In the genomic region with DNA sequence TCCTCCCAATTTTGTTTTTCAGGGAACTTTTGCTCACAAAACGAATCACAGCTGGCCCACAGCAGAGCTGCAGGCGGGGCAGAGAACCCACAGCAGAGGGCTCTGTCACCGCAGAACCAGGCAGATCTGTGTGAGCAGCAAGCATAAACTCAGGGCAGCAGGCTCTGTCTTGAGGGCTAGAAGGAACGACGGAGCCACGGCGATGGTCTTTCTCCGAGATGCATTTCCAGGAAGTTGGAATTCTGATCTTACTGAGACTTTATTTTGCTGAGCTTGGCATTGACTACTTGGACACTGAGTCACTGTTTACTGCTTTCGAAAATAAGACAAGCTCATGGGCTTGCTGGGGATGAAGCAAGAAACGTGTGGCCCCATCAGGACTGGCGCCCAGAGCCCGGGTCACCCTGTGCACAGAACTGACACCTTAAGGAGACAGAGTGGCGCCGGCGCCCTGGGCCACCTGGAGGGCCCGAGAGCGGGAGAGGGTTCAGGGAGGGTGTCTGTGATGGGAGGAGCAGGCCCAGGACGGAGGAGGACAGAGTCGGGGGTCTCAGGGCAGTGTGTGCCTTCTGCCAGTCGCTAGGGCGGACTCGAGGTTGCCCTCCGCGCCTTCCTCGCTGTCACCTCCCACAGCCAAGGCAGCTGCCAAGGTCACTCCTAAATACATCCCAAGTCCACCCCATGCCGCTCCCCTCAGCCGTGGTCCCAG, we compare ENCODE assay signal across 18 cellular contexts.
DNase-seq lines count a peak whose midpoint lies in the region; ATAC-seq, FAIRE-seq and TF ChIP-seq lines count a peak whose summit lies in the region.
"Had no signal": no experiment of that assay in that cellular context is flagged by ENCODE, and none has a peak within 500 bp of the region (broad histone marks: within the 10 kb centered on the region; RNA-seq: fewer than 3 reads in every experiment).

No MANE protein-coding gene starts in this region.

- H3K36me3 Mint-ChIP-seq in glutamatergic neuron (ENCODE audit: unreplicated experiment): no peaks in the 10 kb centered on the region
- no peaks in the 10 kb centered on the region for H3K36me3 Mint-ChIP-seq in activated T-cell treated with anti-CD3 and anti-CD28 coated beads, Interleukin-2, amount 50 U/mL, for 4 hours (ENCODE audit: insufficient read depth)
- H3K36me3 Mint-ChIP-seq: brain, T-cell had no signal

- H3K36me3 ChIP-seq in osteoblast (ENCODE audit: insufficient read depth, low read length): no peaks in the 10 kb centered on the region
- H3K36me3 ChIP-seq in pancreas: no peaks in the 10 kb centered on the region
- H3K36me3 ChIP-seq: WERI-Rb-1 had no signal

- CTCF ChIA-PET in AG04449 (lab: Yijun Ruan, JAX): interaction anchor here (0.7 to 4.7 kb wide), 9 partner anchors 9 to 551 kb away, joined by 3 to 27 read pairs (median 10); no protein-coding TSS in a partner anchor

- WGBS in pancreas, 2 donors: 65 to 80% methylated on average over 27 of the region's 27 CpGs

- TF ChIP-seq CTCF in AG04449 (IDR thresholded peaks at IDR 0.05; ENCODE audit: insufficient read depth, low read length, missing control alignments) (peak; percentile 3), osteoblast (IDR thresholded peaks at IDR 0.05; ENCODE audit: extremely low read depth, low read depth, low read length) (no peak), pancreas (IDR thresholded peaks at IDR 0.05) (no peak), glutamatergic neuron (IDR thresholded peaks at IDR 0.05; ENCODE audit: partially characterized antibody, unreplicated experiment) (no peak)

- ATAC-seq in HG02870 (IDR thresholded peaks at IDR 0.05; ENCODE audit: unreplicated experiment) (no peak), pancreas (no peak)
- ATAC-seq in activated T-cell treated with anti-CD3 and anti-CD28 coated beads, Interleukin-2, amount 50 U/mL, for 4 hours: no peak

- peak overlapping the region; percentile 69 for H3K4me2 ChIP-seq in osteoblast (ENCODE audit: insufficient read depth, low read length)

- POLR2A ChIA-PET in AG04449 (lab: Yijun Ruan, JAX): interaction anchor here (0.7 kb wide), 1 partner anchor 419 kb away, joined by 3 read pairs; no protein-coding TSS in a partner anchor

- peak overlapping the region; percentile 64 for H2AFZ ChIP-seq in osteoblast (ENCODE audit: low read length)

- peaks cover 4% of the 10 kb centered on the region for H3K9me3 Mint-ChIP-seq in glutamatergic neuron (ENCODE audit: unreplicated experiment)
- H3K9me3 Mint-ChIP-seq in activated T-cell treated with anti-CD3 and anti-CD28 coated beads, Interleukin-2, amount 50 U/mL, for 4 hours: peaks cover 6% of the 10 kb centered on the region

- no peak for DNase-seq in AG04449 (ENCODE audit: low read depth, low spot score)
- peak; percentile 51 for DNase-seq in LHCN-M2 (ENCODE audit: low read depth)
- peak; percentile 47 for DNase-seq in fibroblast of peridontal ligament (ENCODE audit: extremely low read depth)
- DNase-seq in osteoblast (ENCODE audit: insufficient read length, low spot score, missing footprints): no peak
- no peak for DNase-seq in pancreas
- DNase-seq in glutamatergic neuron: no peak
- DNase-seq in activated T-cell treated with anti-CD3 and anti-CD28 coated beads, Interleukin-2, amount 50 U/mL, for 4 hours: no peak
- DNase-seq: activated naive CD4-positive, alpha-beta T cell treated with anti-CD3 and anti-CD28 coated beads for 36 hours; effector CD8-positive, alpha-beta T cell; NCI-H2081; NCI-H774; T-cell; WERI-Rb-1 had no signal

- H3K9me3 ChIP-seq in osteoblast (ENCODE audit: low read depth, low read length): no peaks in the 10 kb centered on the region
- no peaks in the 10 kb centered on the region for H3K9me3 ChIP-seq in pancreas

- H3K4me3 Mint-ChIP-seq in glutamatergic neuron (ENCODE audit: unreplicated experiment): no peak overlapping the region
- no peak overlapping the region for H3K4me3 Mint-ChIP-seq in activated T-cell treated with anti-CD3 and anti-CD28 coated beads, Interleukin-2, amount 50 U/mL, for 4 hours
- H3K4me3 Mint-ChIP-seq: activated naive CD4-positive, alpha-beta T cell treated with anti-CD3 and anti-CD28 coated beads for 36 hours; brain; stimulated activated naive CD8-positive, alpha-beta T cell treated with anti-CD3 and anti-CD28 coated beads, Interleukin-15, Interleukin-2, amounts not matched to agents 100 ng/mL and 50 ng/mL, for 24 hours; T-cell had no signal

- H3K4me1 ChIP-seq in osteoblast (ENCODE audit: insufficient read depth, low read length) (peaks cover 4% of the 10 kb centered on the region), pancreas (no peaks in the 10 kb centered on the region)

- intact Hi-C loops in pancreas (cut with DNase I): no loop called here

- H3K4me1 Mint-ChIP-seq in glutamatergic neuron (ENCODE audit: low read depth, unreplicated experiment): no peaks in the 10 kb centered on the region
- no peaks in the 10 kb centered on the region for H3K4me1 Mint-ChIP-seq in activated T-cell treated with anti-CD3 and anti-CD28 coated beads, Interleukin-2, amount 50 U/mL, for 4 hours (ENCODE audit: low read depth)
- H3K4me1 Mint-ChIP-seq: brain, T-cell had no signal

- H3K27ac Mint-ChIP-seq in glutamatergic neuron (ENCODE audit: unreplicated experiment): no peak overlapping the region
- H3K27ac Mint-ChIP-seq: activated naive CD4-positive, alpha-beta T cell treated with anti-CD3 and anti-CD28 coated beads for 36 hours; brain; stimulated activated naive CD8-positive, alpha-beta T cell treated with anti-CD3 and anti-CD28 coated beads, Interleukin-15, Interleukin-2, amounts not matched to agents 100 ng/mL and 50 ng/mL, for 24 hours; T-cell had no signal

- peaks cover 3% of the 10 kb centered on the region for H3K27me3 Mint-ChIP-seq in glutamatergic neuron (ENCODE audit: unreplicated experiment)
- H3K27me3 Mint-ChIP-seq in activated T-cell treated with anti-CD3 and anti-CD28 coated beads, Interleukin-2, amount 50 U/mL, for 4 hours (ENCODE audit: low read depth): peaks cover 8% of the 10 kb centered on the region

- no peak for FAIRE-seq in pancreas (lab: Jason Lieb, UNC)
- FAIRE-seq: frontal cortex, RCC 7860 had no signal

- H3K27ac ChIP-seq in osteoblast (ENCODE audit: low read depth, low read length) (no peak overlapping the region), pancreas (no peak overlapping the region)
- H3K27ac ChIP-seq: WERI-Rb-1 had no signal

- H3K4me3 ChIP-seq in AG04449 (ENCODE audit: low read depth, low read length) (no peak overlapping the region), osteoblast (ENCODE audit: insufficient read depth, low read length) (peak overlapping the region; percentile 29), pancreas (no peak overlapping the region)

- H3K79me2 ChIP-seq in osteoblast (ENCODE audit: insufficient read depth, low read length): no peaks in the 10 kb centered on the region

- H3K27me3 ChIP-seq in osteoblast (ENCODE audit: insufficient read depth, low read length) (peaks cover 10% of the 10 kb centered on the region), pancreas (no peaks in the 10 kb centered on the region)

- H4K20me1 ChIP-seq in osteoblast (ENCODE audit: insufficient read depth, low read length): no peaks in the 10 kb centered on the region

Comparison
In these comparisons a context has a peak if more than half of its experiments do, and no peak if none do; other contexts are left out.
1. DNase-seq: peak in LHCN-M2 (single experiment) and fibroblast of peridontal ligament (single experiment); none in AG04449 (single experiment), osteoblast (single experiment), pancreas (0 of 6), glutamatergic neuron (single experiment) and activated T-cell treated with anti-CD3 and anti-CD28 coated beads, Interleukin-2, amount 50 U/mL, for 4 hours (single experiment).